8 cellular contexts compared by ENCODE assay signal in genomic region chr7:127588697-127589482, GRCh38. TPM values are rescaled to one million over a fixed set of nuclear protein-coding genes. Genes with fewer than 3 reads are reported as not detected.
A peak's percentile ranks its signal among the peaks of the same experiment; 100 is the strongest.
DNase-seq lines count a peak whose midpoint lies in the region; ATAC-seq and TF ChIP-seq lines count a peak whose summit lies in the region.

No MANE protein-coding gene starts in this region.

- H3K4me1 Mint-ChIP-seq in CD8-positive, alpha-beta memory T cell, result peaks cover 38 to 57% (median 46%) of the 10 kb centered on the region in 3 donors
- H3K4me1 Mint-ChIP-seq in activated naive CD8-positive, alpha-beta T cell treated with anti-CD3 and anti-CD28 coated beads, Interleukin-2, amount 50 U/mL, for 24 hours, result peaks cover 41% of the 10 kb centered on the region

- H3K27me3 ChIP-seq in CD8-positive, alpha-beta memory T cell (ENCODE audit: insufficient read depth, low read length, poor library complexity, severe bottlenecking), result no peaks in the 10 kb centered on the region
- no peaks in the 10 kb centered on the region for H3K27me3 ChIP-seq in cardiac muscle cell

- H3K27ac Mint-ChIP-seq in CD8-positive, alpha-beta memory T cell, result peak overlapping the region; percentile 67 to 99 (median 96)
- H3K27ac Mint-ChIP-seq in activated naive CD8-positive, alpha-beta T cell treated with anti-CD3 and anti-CD28 coated beads, Interleukin-2, amount 50 U/mL, for 24 hours, result peak overlapping the region; percentile 93

- peak; percentile 65 for TF ChIP-seq CTCF in cardiac muscle cell (IDR thresholded peaks at IDR 0.05; ENCODE audit: low read depth, low read length)
- no peak for TF ChIP-seq CTCF in omental fat pad (IDR thresholded peaks at IDR 0.05)

- no peaks in the 10 kb centered on the region for H3K27me3 Mint-ChIP-seq in CD8-positive, alpha-beta memory T cell
- no peaks in the 10 kb centered on the region for H3K27me3 Mint-ChIP-seq in activated naive CD8-positive, alpha-beta T cell treated with anti-CD3 and anti-CD28 coated beads, Interleukin-2, amount 50 U/mL, for 24 hours

- CTCF ChIA-PET in CD8-positive, alpha-beta memory T cell (lab: Charles Lee), result no interaction called here

- ATAC-seq in GM19351 (IDR thresholded peaks at IDR 0.05; ENCODE audit: unreplicated experiment) (peak; percentile 15), HG03432 (IDR thresholded peaks at IDR 0.05; ENCODE audit: unreplicated experiment) (peak; percentile 22), omental fat pad (ENCODE audit: low FRiP score) (peak; percentile 25)
- ATAC-seq in activated naive CD8-positive, alpha-beta T cell treated with anti-CD3 and anti-CD28 coated beads, Interleukin-2, amount 50 U/mL, for 24 hours, result peak; percentile 11

- peak overlapping the region; percentile 79 for H3K4me3 ChIP-seq in CD8-positive, alpha-beta memory T cell (ENCODE audit: low read length)
- peak overlapping the region; percentile 92 for H3K4me3 ChIP-seq in cardiac muscle cell

- H3K4me3 Mint-ChIP-seq in CD8-positive, alpha-beta memory T cell, result peak overlapping the region; percentile 90 to 99 (median 94)
- H3K4me3 Mint-ChIP-seq in activated naive CD8-positive, alpha-beta T cell treated with anti-CD3 and anti-CD28 coated beads, Interleukin-2, amount 50 U/mL, for 24 hours, result peak overlapping the region; percentile 97

- no peaks in the 10 kb centered on the region for H3K9me3 Mint-ChIP-seq in CD8-positive, alpha-beta memory T cell
- no peaks in the 10 kb centered on the region for H3K9me3 Mint-ChIP-seq in activated naive CD8-positive, alpha-beta T cell treated with anti-CD3 and anti-CD28 coated beads, Interleukin-2, amount 50 U/mL, for 24 hours

- POLR2A ChIA-PET in CD8-positive, alpha-beta memory T cell (lab: Charles Lee), result interaction anchor here (1.5 kb wide), 2 partner anchors 62 to 547 kb away, joined by 5 to 9 read pairs; no protein-coding TSS in a partner anchor

- H3K4me1 ChIP-seq in CD8-positive, alpha-beta memory T cell (ENCODE audit: insufficient read depth, low read length), result peaks cover 35% of the 10 kb centered on the region
- H3K4me1 ChIP-seq in cardiac muscle cell (ENCODE audit: low read depth), result peaks cover 8% of the 10 kb centered on the region

- H3K27ac ChIP-seq in CD8-positive, alpha-beta memory T cell (ENCODE audit: low read depth, low read length), result peak overlapping the region; percentile 92
- peak overlapping the region; percentile 57 for H3K27ac ChIP-seq in cardiac muscle cell

- peaks cover 13% of the 10 kb centered on the region for H3K36me3 ChIP-seq in CD8-positive, alpha-beta memory T cell (ENCODE audit: insufficient read depth, low read length)
- H3K36me3 ChIP-seq in cardiac muscle cell, result peaks cover 6% of the 10 kb centered on the region

- DNase-seq in CD8-positive, alpha-beta memory T cell, result peak in 3 of 5 donors; percentile 13 to 57 (median 16)
- DNase-seq in NCI-H82 treated with DMSO at 0.1 percent for 48 hours (lab: John Stamatoyannopoulos, UW; ENCODE audit: unreplicated experiment) (peak; percentile 64), cardiac muscle cell (ENCODE audit: low read depth in 1 of 2, low spot score in 1 of 2) (peak; percentile 58 to 77), omental fat pad (ENCODE audit: low spot score) (no peak), NOMO-1 treated with DMSO at 0.1 percent for 48 hours (lab: John Stamatoyannopoulos, UW; ENCODE audit: unreplicated experiment) (no peak)
- DNase-seq in activated naive CD8-positive, alpha-beta T cell treated with anti-CD3 and anti-CD28 coated beads, Interleukin-2, amount 50 U/mL, for 24 hours, result peak; percentile 38

- H3K36me3 Mint-ChIP-seq in CD8-positive, alpha-beta memory T cell, result peaks cover 0 to 43% (median 3%) of the 10 kb centered on the region in 3 donors
- H3K36me3 Mint-ChIP-seq in activated naive CD8-positive, alpha-beta T cell treated with anti-CD3 and anti-CD28 coated beads, Interleukin-2, amount 50 U/mL, for 24 hours (ENCODE audit: low read depth), result peaks cover 15% of the 10 kb centered on the region

- no peaks in the 10 kb centered on the region for H3K9me3 ChIP-seq in CD8-positive, alpha-beta memory T cell (ENCODE audit: low read length)
- H3K9me3 ChIP-seq in cardiac muscle cell (ENCODE audit: low read depth), result no peaks in the 10 kb centered on the region

RNA-seq across cellular contexts. Expression of gene ARF5, which starts 0.7 kb away (rescaled TPM):
- 100 to 1,000 TPM; 125 to 134 TPM for total RNA-seq in CD8-positive, alpha-beta memory T cell
- 180 TPM for polyA plus RNA-seq in CD8-positive, alpha-beta memory T cell
- total RNA-seq in cardiac muscle cell (280 and 378 TPM in 2 replicates), omental fat pad (100 to 1,000 TPM; 116 to 159 (median 124) TPM)
- polyA plus RNA-seq in cardiac muscle cell, result 264 and 298 TPM in 2 replicates

RNA-seq across cellular contexts. Expression of gene GCC1, which starts 3.5 kb away (rescaled TPM):
- total RNA-seq in CD8-positive, alpha-beta memory T cell, result 10 to 100 TPM; 20.1 to 20.2 TPM
- polyA plus RNA-seq in CD8-positive, alpha-beta memory T cell, result 21.0 TPM
- 15.1 and 15.6 TPM in 2 replicates for total RNA-seq in cardiac muscle cell
- 8.7 and 9.6 TPM in 2 replicates for polyA plus RNA-seq in cardiac muscle cell
- total RNA-seq in omental fat pad, result 10 to 100 TPM; 15.0 to 19.5 (median 15.8) TPM

RNA-seq across cellular contexts. Expression of gene FSCN3, which starts 4.6 kb away (rescaled TPM):
- total RNA-seq in CD8-positive, alpha-beta memory T cell, result 1 to 10 TPM; 1.0 to 1.1 TPM
- polyA plus RNA-seq in CD8-positive, alpha-beta memory T cell, result 1.0 TPM
- total RNA-seq in cardiac muscle cell, result 1.0 and 1.1 TPM in 2 replicates
- 0.43 and 1.8 TPM in 2 replicates for polyA plus RNA-seq in cardiac muscle cell
- 1 to 10 TPM; 1.2 to 3.6 (median 2.0) TPM for total RNA-seq in omental fat pad

RNA-seq across cellular contexts. Expression of gene PAX4, which starts 29.1 kb away (rescaled TPM):
- not detected for total RNA-seq in CD8-positive, alpha-beta memory T cell
- not detected for polyA plus RNA-seq in CD8-positive, alpha-beta memory T cell
- total RNA-seq in cardiac muscle cell (not detected in 2 replicates), omental fat pad (not detected)
- not detected in 2 replicates for polyA plus RNA-seq in cardiac muscle cell

Comparison
In these comparisons a context has a peak if more than half of its experiments do, and no peak if none do; other contexts are left out.
1. DNase-seq: peak in CD8-positive, alpha-beta memory T cell (3 of 5), NCI-H82 treated with DMSO at 0.1 percent for 48 hours (single experiment), activated naive CD8-positive, alpha-beta T cell treated with anti-CD3 and anti-CD28 coated beads, Interleukin-2, amount 50 U/mL, for 24 hours (single experiment) and cardiac muscle cell (2 of 2); none in omental fat pad (single experiment) and NOMO-1 treated with DMSO at 0.1 percent for 48 hours (single experiment).
2. Peak in every context shown above with its lines, with median percentiles within 50 percentile points of each other: ATAC-seq.